Comparison of ENCODE assay signal across 33 cellular contexts in the genomic region with DNA sequence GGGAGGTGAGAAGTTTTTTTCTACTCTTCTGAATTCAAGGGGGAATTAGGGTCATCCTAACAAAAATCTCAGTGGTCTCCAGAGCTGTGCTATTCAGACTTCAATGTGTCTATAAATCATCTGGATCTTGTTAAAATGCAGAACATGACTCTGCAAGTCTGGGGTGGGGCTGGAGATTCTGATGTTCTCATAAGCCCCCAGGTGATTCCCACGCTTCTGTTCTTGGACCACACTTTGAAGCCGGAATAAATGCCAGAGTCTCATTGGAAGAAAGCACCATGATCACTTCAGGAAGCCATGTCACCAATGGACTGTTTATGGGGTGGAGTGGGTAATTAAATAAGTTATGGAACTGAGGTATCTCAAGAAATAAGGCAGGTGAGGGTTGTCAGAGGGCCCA.
"Had no signal": no experiment of that assay in that cellular context is flagged by ENCODE, and none has a peak within 500 bp of the region (broad histone marks: within the 10 kb centered on the region; RNA-seq: fewer than 3 reads in every experiment).

No MANE protein-coding gene starts in this region.

- H3K27ac Mint-ChIP-seq: activated CD4-positive, alpha-beta memory T cell treated with anti-CD3 and anti-CD28 coated beads for 36 hours; activated CD4-positive, alpha-beta T cell treated with anti-CD3 and anti-CD28 coated beads for 36 hours; activated CD4-positive, alpha-beta T cell treated with anti-CD3 and anti-CD28 coated beads, Interleukin-2, amount 10 ng/mL, durations not matched to agents 24 days and 14 days; activated CD8-positive, alpha-beta memory T cell treated with anti-CD3 and anti-CD28 coated beads, Interleukin-2, amount 10 ng/mL, durations not matched to agents 7 days and 5 days; activated CD8-positive, alpha-beta T cell treated with anti-CD3 and anti-CD28 coated beads, Interleukin-2, amount 10 ng/mL, durations not matched to agents 7 days and 5 days; activated naive CD4-positive, alpha-beta T cell treated with anti-CD3 and anti-CD28 coated beads for 36 hours; activated naive CD4-positive, alpha-beta T cell treated with anti-CD3 and anti-CD28 coated beads, Interleukin-2, amount 50 U/mL, for 24 hours; activated naive CD8-positive, alpha-beta T cell treated with anti-CD3 and anti-CD28 coated beads for 36 hours; activated naive CD8-positive, alpha-beta T cell treated with anti-CD3 and anti-CD28 coated beads, Interleukin-2, amount 50 U/mL, for 24 hours; activated T-helper 1 cell treated with anti-CD3 and anti-CD28 coated beads, Interleukin-12 subunit alpha, Interleukin-12 subunit beta, Interleukin-2, Interleukin-4 antibody, amounts not matched to agents 30 ng/mL and 10 ng/mL and 1 ng/mL, durations not matched to agents 14 hours and 24 hours and 36 hours; activated T-helper 2 cell treated with anti-CD3 and anti-CD28 coated beads, Interferon-gamma antibody, Interleukin-2, Interleukin-4, amounts not matched to agents 10 μg/mL and 5 μg/mL and 100 μg/mL, durations not matched to agents 14 hours and 24 hours and 36 hours had no signal

- H3K9me3 Mint-ChIP-seq: activated naive CD4-positive, alpha-beta T cell treated with anti-CD3 and anti-CD28 coated beads, Interleukin-2, amount 50 U/mL, for 24 hours had no signal

- H3K36me3 ChIP-seq: adrenal gland, cardiac muscle cell, colonic mucosa, gastrocnemius medialis, heart left ventricle had no signal

- FAIRE-seq: endometrium, endothelial cell of umbilical vein had no signal

- H3K27me3 ChIP-seq: adrenal gland, body of pancreas, cardiac muscle cell, colonic mucosa, gastrocnemius medialis, heart left ventricle had no signal

- ATAC-seq: activated CD4-positive, alpha-beta T cell treated with anti-CD3 and anti-CD28 coated beads for 36 hours; activated CD8-positive, alpha-beta memory T cell treated with anti-CD3 and anti-CD28 coated beads, Interleukin-2, amount 10 ng/mL, durations not matched to agents 7 days and 5 days; activated CD8-positive, alpha-beta T cell treated with anti-CD3 and anti-CD28 coated beads, Interleukin-2, amount 10 ng/mL, durations not matched to agents 7 days and 5 days; activated naive CD8-positive, alpha-beta T cell treated with anti-CD3 and anti-CD28 coated beads, Interleukin-2, amount 50 U/mL, for 24 hours; body of pancreas; gastrocnemius medialis; heart left ventricle had no signal

- H3K27ac ChIP-seq: adrenal gland, body of pancreas, cardiac muscle cell, colonic mucosa, gastrocnemius medialis, heart left ventricle had no signal

- H3K4me1 ChIP-seq: adrenal gland, body of pancreas, colonic mucosa, gastrocnemius medialis, heart left ventricle had no signal

- H3K36me3 Mint-ChIP-seq: activated CD8-positive, alpha-beta memory T cell treated with anti-CD3 and anti-CD28 coated beads, Interleukin-2, amount 10 ng/mL, durations not matched to agents 7 days and 5 days; activated naive CD4-positive, alpha-beta T cell treated with anti-CD3 and anti-CD28 coated beads, Interleukin-2, amount 50 U/mL, for 24 hours; activated naive CD8-positive, alpha-beta T cell treated with anti-CD3 and anti-CD28 coated beads for 36 hours had no signal

- DNase-seq: activated CD4-positive, alpha-beta memory T cell treated with anti-CD3 and anti-CD28 coated beads for 36 hours; activated CD4-positive, alpha-beta T cell treated with anti-CD3 and anti-CD28 coated beads for 36 hours; activated CD4-positive, alpha-beta T cell treated with anti-CD3 and anti-CD28 coated beads, Interleukin-2, amount 10 ng/mL, durations not matched to agents 24 days and 14 days; activated CD4-positive, CD25-positive, alpha-beta regulatory T cell; activated CD4-positive, CD25-positive, alpha-beta regulatory T cell treated with anti-CD3 and anti-CD28 coated beads, Interleukin-2, amount 50 U/mL, for 72 hours; activated CD8-positive, alpha-beta memory T cell treated with anti-CD3 and anti-CD28 coated beads, Interleukin-2, amount 10 ng/mL, durations not matched to agents 7 days and 5 days; activated CD8-positive, alpha-beta memory T cell treated with anti-CD3 and anti-CD28 coated beads, Interleukin-2, amount 50 U/mL, for 4 hours; activated CD8-positive, alpha-beta T cell treated with anti-CD3 and anti-CD28 coated beads, Interleukin-2, amount 10 ng/mL, durations not matched to agents 7 days and 5 days; activated effector memory CD4-positive, alpha-beta T cell treated with anti-CD3 and anti-CD28 coated beads, Interleukin-2, amount 50 U/mL, for 16 hours; activated naive CD4-positive, alpha-beta T cell treated with anti-CD3 and anti-CD28 coated beads for 36 hours; activated naive CD8-positive, alpha-beta T cell treated with anti-CD3 and anti-CD28 coated beads for 36 hours; activated naive CD8-positive, alpha-beta T cell treated with anti-CD3 and anti-CD28 coated beads, Interleukin-2, amount 50 U/mL, for 24 hours; activated T-cell treated with anti-CD3 and anti-CD28 coated beads, Interleukin-2, amount 50 U/mL, for 1 hour; activated T-cell treated with anti-CD3 and anti-CD28 coated beads, Interleukin-2, amount 50 U/mL, for 48 hours; adrenal gland; amygdala; aorta; body of pancreas; central memory CD4-positive, alpha-beta T cell; cerebellar nuclear complex; colonic mucosa; effector CD8-positive, alpha-beta T cell; erythroblast; gastrocnemius medialis; glutamatergic neuron; heart left ventricle; T-helper 2 cell had no signal

- H3K4me1 Mint-ChIP-seq: activated CD4-positive, alpha-beta T cell treated with anti-CD3 and anti-CD28 coated beads for 36 hours; activated CD4-positive, alpha-beta T cell treated with anti-CD3 and anti-CD28 coated beads, Interleukin-2, amount 10 ng/mL, durations not matched to agents 24 days and 14 days; activated CD8-positive, alpha-beta memory T cell treated with anti-CD3 and anti-CD28 coated beads, Interleukin-2, amount 10 ng/mL, durations not matched to agents 7 days and 5 days; activated naive CD4-positive, alpha-beta T cell treated with anti-CD3 and anti-CD28 coated beads, Interleukin-2, amount 50 U/mL, for 24 hours; activated naive CD8-positive, alpha-beta T cell treated with anti-CD3 and anti-CD28 coated beads for 36 hours; activated naive CD8-positive, alpha-beta T cell treated with anti-CD3 and anti-CD28 coated beads, Interleukin-2, amount 50 U/mL, for 24 hours had no signal

- H3K4me3 ChIP-seq: adrenal gland, body of pancreas, cardiac muscle cell, colonic mucosa, gastrocnemius medialis, heart left ventricle had no signal

- H3K4me3 Mint-ChIP-seq: activated CD4-positive, alpha-beta memory T cell treated with anti-CD3 and anti-CD28 coated beads for 36 hours; activated CD4-positive, alpha-beta T cell treated with anti-CD3 and anti-CD28 coated beads for 36 hours; activated CD4-positive, alpha-beta T cell treated with anti-CD3 and anti-CD28 coated beads, Interleukin-2, amount 10 ng/mL, durations not matched to agents 24 days and 14 days; activated CD8-positive, alpha-beta memory T cell treated with anti-CD3 and anti-CD28 coated beads, Interleukin-2, amount 10 ng/mL, durations not matched to agents 7 days and 5 days; activated CD8-positive, alpha-beta T cell treated with anti-CD3 and anti-CD28 coated beads, Interleukin-2, amount 10 ng/mL, durations not matched to agents 7 days and 5 days; activated naive CD4-positive, alpha-beta T cell treated with anti-CD3 and anti-CD28 coated beads for 36 hours; activated naive CD4-positive, alpha-beta T cell treated with anti-CD3 and anti-CD28 coated beads, Interleukin-2, amount 50 U/mL, for 24 hours; activated naive CD8-positive, alpha-beta T cell treated with anti-CD3 and anti-CD28 coated beads for 36 hours; activated naive CD8-positive, alpha-beta T cell treated with anti-CD3 and anti-CD28 coated beads, Interleukin-2, amount 50 U/mL, for 24 hours; activated T-helper 1 cell treated with anti-CD3 and anti-CD28 coated beads, Interleukin-12 subunit alpha, Interleukin-12 subunit beta, Interleukin-2, Interleukin-4 antibody, amounts not matched to agents 30 ng/mL and 10 ng/mL and 1 ng/mL, durations not matched to agents 14 hours and 24 hours and 36 hours had no signal

- H3K9me3 ChIP-seq: adrenal gland, body of pancreas, colonic mucosa, gastrocnemius medialis had no signal
